Comparison of ENCODE assay signal across 33 cellular contexts in genomic region chr1:88528792-88529191, GRCh38.
"Had no signal": no experiment of that assay in that cellular context is flagged by ENCODE, and none has a peak within 500 bp of the region (broad histone marks: within the 10 kb centered on the region; RNA-seq: fewer than 3 reads in every experiment).

No MANE protein-coding gene starts in this region.

- ATAC-seq: activated CD4-positive, alpha-beta T cell treated with anti-CD3 and anti-CD28 coated beads for 36 hours; activated CD8-positive, alpha-beta memory T cell treated with anti-CD3 and anti-CD28 coated beads, Interleukin-2, amount 10 ng/mL, durations not matched to agents 7 days and 5 days; activated CD8-positive, alpha-beta T cell treated with anti-CD3 and anti-CD28 coated beads, Interleukin-2, amount 10 ng/mL, durations not matched to agents 7 days and 5 days; activated naive CD8-positive, alpha-beta T cell treated with anti-CD3 and anti-CD28 coated beads, Interleukin-2, amount 50 U/mL, for 24 hours; body of pancreas; esophagus mucosa; T-helper 17 cell had no signal

- H3K27ac ChIP-seq: adrenal gland, body of pancreas, cardiac muscle cell, colonic mucosa, WERI-Rb-1 had no signal

- H3K4me1 Mint-ChIP-seq: activated CD4-positive, alpha-beta T cell treated with anti-CD3 and anti-CD28 coated beads for 36 hours; activated CD4-positive, alpha-beta T cell treated with anti-CD3 and anti-CD28 coated beads, Interleukin-2, amount 10 ng/mL, durations not matched to agents 24 days and 14 days; activated CD8-positive, alpha-beta memory T cell treated with anti-CD3 and anti-CD28 coated beads, Interleukin-2, amount 10 ng/mL, durations not matched to agents 7 days and 5 days; activated naive CD4-positive, alpha-beta T cell treated with anti-CD3 and anti-CD28 coated beads, Interleukin-2, amount 50 U/mL, for 24 hours; activated naive CD8-positive, alpha-beta T cell treated with anti-CD3 and anti-CD28 coated beads for 36 hours; activated naive CD8-positive, alpha-beta T cell treated with anti-CD3 and anti-CD28 coated beads, Interleukin-2, amount 50 U/mL, for 24 hours; T-helper 17 cell had no signal

- H3K27me3 ChIP-seq: adrenal gland, body of pancreas, cardiac muscle cell, colonic mucosa had no signal

- H3K36me3 Mint-ChIP-seq: activated CD4-positive, alpha-beta memory T cell treated with anti-CD3 and anti-CD28 coated beads for 36 hours; activated CD8-positive, alpha-beta memory T cell treated with anti-CD3 and anti-CD28 coated beads, Interleukin-2, amount 10 ng/mL, durations not matched to agents 7 days and 5 days; activated naive CD4-positive, alpha-beta T cell treated with anti-CD3 and anti-CD28 coated beads, Interleukin-2, amount 50 U/mL, for 24 hours; activated naive CD8-positive, alpha-beta T cell treated with anti-CD3 and anti-CD28 coated beads for 36 hours had no signal

- DNase-seq: activated CD4-positive, alpha-beta memory T cell treated with anti-CD3 and anti-CD28 coated beads for 36 hours; activated CD4-positive, alpha-beta T cell treated with anti-CD3 and anti-CD28 coated beads for 36 hours; activated CD4-positive, alpha-beta T cell treated with anti-CD3 and anti-CD28 coated beads, Interleukin-2, amount 10 ng/mL, durations not matched to agents 24 days and 14 days; activated CD4-positive, CD25-positive, alpha-beta regulatory T cell; activated CD4-positive, CD25-positive, alpha-beta regulatory T cell treated with anti-CD3 and anti-CD28 coated beads, Interleukin-2, amount 50 U/mL, for 72 hours; activated CD8-positive, alpha-beta memory T cell treated with anti-CD3 and anti-CD28 coated beads, Interleukin-2, amount 10 ng/mL, durations not matched to agents 7 days and 5 days; activated CD8-positive, alpha-beta memory T cell treated with anti-CD3 and anti-CD28 coated beads, Interleukin-2, amount 50 U/mL, for 4 hours; activated CD8-positive, alpha-beta T cell treated with anti-CD3 and anti-CD28 coated beads, Interleukin-2, amount 10 ng/mL, durations not matched to agents 7 days and 5 days; activated effector memory CD4-positive, alpha-beta T cell treated with anti-CD3 and anti-CD28 coated beads, Interleukin-2, amount 50 U/mL, for 16 hours; activated naive CD4-positive, alpha-beta T cell treated with anti-CD3 and anti-CD28 coated beads for 36 hours; activated naive CD8-positive, alpha-beta T cell treated with anti-CD3 and anti-CD28 coated beads for 36 hours; activated naive CD8-positive, alpha-beta T cell treated with anti-CD3 and anti-CD28 coated beads, Interleukin-2, amount 50 U/mL, for 24 hours; activated T-cell treated with anti-CD3 and anti-CD28 coated beads, Interleukin-2, amount 50 U/mL, for 1 hour; activated T-cell treated with anti-CD3 and anti-CD28 coated beads, Interleukin-2, amount 50 U/mL, for 48 hours; adrenal gland; amygdala; aorta; body of pancreas; central memory CD4-positive, alpha-beta T cell; cerebellar nuclear complex; colonic mucosa; effector CD8-positive, alpha-beta T cell; foreskin fibroblast; head of caudate nucleus; T-helper 17 cell; T1000; WERI-Rb-1 had no signal

- H3K36me3 ChIP-seq: adrenal gland, cardiac muscle cell, colonic mucosa, WERI-Rb-1 had no signal

- H3K4me3 Mint-ChIP-seq: activated CD4-positive, alpha-beta memory T cell treated with anti-CD3 and anti-CD28 coated beads for 36 hours; activated CD4-positive, alpha-beta T cell treated with anti-CD3 and anti-CD28 coated beads for 36 hours; activated CD4-positive, alpha-beta T cell treated with anti-CD3 and anti-CD28 coated beads, Interleukin-2, amount 10 ng/mL, durations not matched to agents 24 days and 14 days; activated CD8-positive, alpha-beta memory T cell treated with anti-CD3 and anti-CD28 coated beads, Interleukin-2, amount 10 ng/mL, durations not matched to agents 7 days and 5 days; activated CD8-positive, alpha-beta T cell treated with anti-CD3 and anti-CD28 coated beads, Interleukin-2, amount 10 ng/mL, durations not matched to agents 7 days and 5 days; activated naive CD4-positive, alpha-beta T cell treated with anti-CD3 and anti-CD28 coated beads for 36 hours; activated naive CD4-positive, alpha-beta T cell treated with anti-CD3 and anti-CD28 coated beads, Interleukin-2, amount 50 U/mL, for 24 hours; activated naive CD8-positive, alpha-beta T cell treated with anti-CD3 and anti-CD28 coated beads for 36 hours; activated naive CD8-positive, alpha-beta T cell treated with anti-CD3 and anti-CD28 coated beads, Interleukin-2, amount 50 U/mL, for 24 hours; activated T-helper 1 cell treated with anti-CD3 and anti-CD28 coated beads, Interleukin-12 subunit alpha, Interleukin-12 subunit beta, Interleukin-2, Interleukin-4 antibody, amounts not matched to agents 30 ng/mL and 10 ng/mL and 1 ng/mL, durations not matched to agents 14 hours and 24 hours and 36 hours; T-helper 17 cell; T-helper 2 cell treated with Interferon-gamma antibody and Interleukin-4, amounts not matched to agents 5 μg/mL and 100 μg/mL, for 36 hours had no signal

- H3K27me3 Mint-ChIP-seq: activated CD4-positive, alpha-beta memory T cell treated with anti-CD3 and anti-CD28 coated beads for 36 hours; activated naive CD4-positive, alpha-beta T cell treated with anti-CD3 and anti-CD28 coated beads, Interleukin-2, amount 50 U/mL, for 24 hours; activated naive CD8-positive, alpha-beta T cell treated with anti-CD3 and anti-CD28 coated beads for 36 hours; activated naive CD8-positive, alpha-beta T cell treated with anti-CD3 and anti-CD28 coated beads, Interleukin-2, amount 50 U/mL, for 24 hours had no signal

- H3K9me3 ChIP-seq: adrenal gland, body of pancreas, colonic mucosa had no signal

- H3K27ac Mint-ChIP-seq: activated CD4-positive, alpha-beta memory T cell treated with anti-CD3 and anti-CD28 coated beads for 36 hours; activated CD4-positive, alpha-beta T cell treated with anti-CD3 and anti-CD28 coated beads for 36 hours; activated CD4-positive, alpha-beta T cell treated with anti-CD3 and anti-CD28 coated beads, Interleukin-2, amount 10 ng/mL, durations not matched to agents 24 days and 14 days; activated CD8-positive, alpha-beta memory T cell treated with anti-CD3 and anti-CD28 coated beads, Interleukin-2, amount 10 ng/mL, durations not matched to agents 7 days and 5 days; activated CD8-positive, alpha-beta T cell treated with anti-CD3 and anti-CD28 coated beads, Interleukin-2, amount 10 ng/mL, durations not matched to agents 7 days and 5 days; activated naive CD4-positive, alpha-beta T cell treated with anti-CD3 and anti-CD28 coated beads for 36 hours; activated naive CD4-positive, alpha-beta T cell treated with anti-CD3 and anti-CD28 coated beads, Interleukin-2, amount 50 U/mL, for 24 hours; activated naive CD8-positive, alpha-beta T cell treated with anti-CD3 and anti-CD28 coated beads for 36 hours; activated naive CD8-positive, alpha-beta T cell treated with anti-CD3 and anti-CD28 coated beads, Interleukin-2, amount 50 U/mL, for 24 hours; activated T-helper 1 cell treated with anti-CD3 and anti-CD28 coated beads, Interleukin-12 subunit alpha, Interleukin-12 subunit beta, Interleukin-2, Interleukin-4 antibody, amounts not matched to agents 30 ng/mL and 10 ng/mL and 1 ng/mL, durations not matched to agents 14 hours and 24 hours and 36 hours; activated T-helper 2 cell treated with anti-CD3 and anti-CD28 coated beads, Interferon-gamma antibody, Interleukin-2, Interleukin-4, amounts not matched to agents 10 μg/mL and 5 μg/mL and 100 μg/mL, durations not matched to agents 14 hours and 24 hours and 36 hours; T-helper 17 cell; T-helper 2 cell treated with Interferon-gamma antibody and Interleukin-4, amounts not matched to agents 5 μg/mL and 100 μg/mL, for 36 hours had no signal

- H3K4me3 ChIP-seq: adrenal gland, body of pancreas, cardiac muscle cell, colonic mucosa had no signal

- H3K9me3 Mint-ChIP-seq: activated CD4-positive, alpha-beta memory T cell treated with anti-CD3 and anti-CD28 coated beads for 36 hours; activated CD4-positive, alpha-beta T cell treated with anti-CD3 and anti-CD28 coated beads, Interleukin-2, amount 10 ng/mL, durations not matched to agents 24 days and 14 days; activated naive CD4-positive, alpha-beta T cell treated with anti-CD3 and anti-CD28 coated beads for 36 hours; activated naive CD4-positive, alpha-beta T cell treated with anti-CD3 and anti-CD28 coated beads, Interleukin-2, amount 50 U/mL, for 24 hours; activated naive CD8-positive, alpha-beta T cell treated with anti-CD3 and anti-CD28 coated beads for 36 hours; activated naive CD8-positive, alpha-beta T cell treated with anti-CD3 and anti-CD28 coated beads, Interleukin-2, amount 50 U/mL, for 24 hours; activated T-helper 1 cell treated with anti-CD3 and anti-CD28 coated beads, Interleukin-12 subunit alpha, Interleukin-12 subunit beta, Interleukin-2, Interleukin-4 antibody, amounts not matched to agents 30 ng/mL and 10 ng/mL and 1 ng/mL, durations not matched to agents 14 hours and 24 hours and 36 hours; activated T-helper 2 cell treated with anti-CD3 and anti-CD28 coated beads, Interferon-gamma antibody, Interleukin-2, Interleukin-4, amounts not matched to agents 10 μg/mL and 5 μg/mL and 100 μg/mL, durations not matched to agents 14 hours and 24 hours and 36 hours; T-helper 2 cell treated with Interferon-gamma antibody and Interleukin-4, amounts not matched to agents 5 μg/mL and 100 μg/mL, for 36 hours had no signal

- H3K4me1 ChIP-seq: adrenal gland, body of pancreas, colonic mucosa had no signal
